ENCODE assay signal across 9 cellular contexts in the genomic region with DNA sequence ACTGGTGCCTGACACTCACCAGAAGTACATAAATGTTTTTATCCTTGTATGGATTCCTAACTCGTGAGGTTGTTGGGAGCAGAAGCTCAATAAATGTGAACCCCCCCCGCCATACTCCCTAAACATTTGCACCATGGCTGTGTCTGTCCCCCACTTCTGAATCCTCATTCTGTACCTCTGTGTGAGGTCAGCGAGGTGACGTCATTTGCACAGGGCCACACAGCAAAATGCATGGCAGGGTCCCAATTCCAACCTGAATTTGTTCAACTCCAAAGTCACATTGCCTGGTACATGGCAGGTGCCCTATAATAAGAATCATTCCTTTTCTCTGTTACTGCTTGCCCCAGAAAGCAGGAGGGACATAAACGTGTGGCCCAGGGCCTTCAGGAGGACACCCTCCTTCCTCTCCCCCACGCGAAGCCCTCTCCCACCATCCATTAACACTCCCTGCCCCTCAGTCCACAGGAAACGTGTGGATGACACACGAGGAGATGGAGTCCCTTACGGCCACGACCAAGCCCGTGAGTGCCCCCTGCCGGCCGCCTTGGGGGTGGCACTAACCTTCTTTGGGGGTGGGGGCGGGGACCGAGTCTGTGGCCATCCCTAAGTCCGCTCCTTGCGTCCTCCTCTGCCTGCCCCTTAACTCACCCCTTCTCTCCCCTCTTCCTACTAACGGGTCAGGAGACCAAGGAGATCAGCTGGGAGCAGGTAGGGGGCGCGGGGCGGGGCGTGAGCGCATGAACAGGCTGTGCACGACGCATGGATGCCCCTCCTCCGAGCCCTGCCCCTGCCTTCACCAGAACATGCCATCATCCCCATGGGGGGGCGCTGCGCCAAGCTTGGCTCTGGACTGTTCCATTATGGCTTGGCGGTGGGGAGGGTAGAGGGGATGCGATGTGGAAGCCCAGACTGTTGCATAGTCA. TPM values are rescaled to one million over a fixed set of nuclear protein-coding genes. Genes with fewer than 3 reads are reported as not detected.
A peak's percentile ranks its signal among the peaks of the same experiment; 100 is the strongest.
DNase-seq lines count a peak whose midpoint lies in the region; ATAC-seq and TF ChIP-seq lines count a peak whose summit lies in the region.
"Had no signal": no experiment of that assay in that cellular context is flagged by ENCODE, and none has a peak within 500 bp of the region (broad histone marks: within the 10 kb centered on the region; RNA-seq: fewer than 3 reads in every experiment).

No MANE protein-coding gene starts in this region.

- no peak overlapping the region for H2BK12ac ChIP-seq in trophoblast cell (ENCODE audit: low read length)

- intact Hi-C loops in CD14-positive monocyte (cut with micrococcal nuclease) (loop anchor here (2.0 to 5.0 kb wide), 3 partner anchors 33 to 49 kb away; partner anchors contain the start of gene LIN7B (in 1 of the 2)), Right ventricle myocardium superior (cut with DNase I) (loop anchor here (5.0 kb wide), 1 partner anchor 48 kb away; no protein-coding TSS in a partner anchor), tibial artery (cut with DNase I; ENCODE audit: low total_unique reads) (loop anchor here (5.0 kb wide), 2 partner anchors 48 to 52 kb away; no protein-coding TSS in a partner anchor)

- no peak overlapping the region for H3K14ac ChIP-seq in trophoblast cell (ENCODE audit: low read length)

- H3K4me2 ChIP-seq in trophoblast cell (ENCODE audit: low read length) = peak overlapping the region; percentile 58

- H3K4ac ChIP-seq in trophoblast cell (ENCODE audit: low read depth, low read length) = no peak overlapping the region

- H3K4me1 Mint-ChIP-seq in CD14-positive monocyte = peaks cover 39% of the 10 kb centered on the region

- peaks cover 2% of the 10 kb centered on the region for H3K79me2 ChIP-seq in trophoblast cell (ENCODE audit: control insufficient read depth, insufficient read depth, low read length, poor library complexity)

- H3K36me3 ChIP-seq in SJCRH30 (no peaks in the 10 kb centered on the region), trophoblast cell (ENCODE audit: control insufficient read depth in 1 of 2, insufficient read depth in 2 of 2, low read length in 2 of 2) (no peaks in the 10 kb centered on the region), tibial artery (no peaks in the 10 kb centered on the region)

- TF ChIP-seq CTCF in CD14-positive monocyte (IDR thresholded peaks at IDR 0.05) (peak; percentile 89), tibial artery (IDR thresholded peaks at IDR 0.05) (peak; percentile 75 to 94)

- H3K4me3 ChIP-seq in SJCRH30 (no peak overlapping the region), trophoblast cell (ENCODE audit: low read depth, low read length) (peak overlapping the region; percentile 54), tibial artery (peak overlapping the region; percentile 34 to 44)
- H3K4me3 ChIP-seq: SK-N-MC had no signal

- peak; percentile 50 to 74 for ATAC-seq in activated naive CD4-positive, alpha-beta T cell treated with anti-CD3 and anti-CD28 coated beads, Interleukin-2, amount 50 U/mL, for 72 hours
- ATAC-seq in Right ventricle myocardium superior (ENCODE audit: poor library complexity) (peak; percentile 24), HG03457 (IDR thresholded peaks at IDR 0.05; ENCODE audit: unreplicated experiment) (no peak)

- peak overlapping the region; percentile 23 for H2AFZ ChIP-seq in trophoblast cell (ENCODE audit: insufficient read depth, low read length, poor library complexity)

- H3K79me1 ChIP-seq in trophoblast cell (ENCODE audit: low read length) = peaks cover 13% of the 10 kb centered on the region

- H3K9me3 ChIP-seq in SJCRH30 (replicated peaks) (no peaks in the 10 kb centered on the region), trophoblast cell (ENCODE audit: insufficient read depth, low read depth, low read length) (peaks cover 2% of the 10 kb centered on the region), tibial artery (no peaks in the 10 kb centered on the region)

- peaks cover 2 to 21% (median 11%) of the 10 kb centered on the region in 7 donors for H3K9me3 Mint-ChIP-seq in CD14-positive monocyte
- no peaks in the 10 kb centered on the region for H3K9me3 Mint-ChIP-seq in activated naive CD4-positive, alpha-beta T cell treated with anti-CD3 and anti-CD28 coated beads, Interleukin-2, amount 50 U/mL, for 72 hours

- H2BK120ac ChIP-seq in trophoblast cell (ENCODE audit: insufficient read depth, low read length, poor library complexity) = no peak overlapping the region

- no peak overlapping the region for H4K12ac ChIP-seq in trophoblast cell (ENCODE audit: low read depth, low read length)

- H3K27ac ChIP-seq in SJCRH30 (no peak overlapping the region), trophoblast cell (ENCODE audit: low read depth, low read length) (no peak overlapping the region), tibial artery (peak overlapping the region; percentile 13 to 35)
- H3K27ac ChIP-seq: SK-N-MC had no signal

- H3K18ac ChIP-seq in trophoblast cell (ENCODE audit: low read length) = no peak overlapping the region

- H3K4me1 ChIP-seq in SJCRH30 = peaks cover 5% of the 10 kb centered on the region; the same call in 1 of the 2 replicates
- H3K4me1 ChIP-seq in trophoblast cell (ENCODE audit: control insufficient read depth in 1 of 2, insufficient read depth in 2 of 2, low read length in 2 of 2) = peaks cover 6 to 25% of the 10 kb centered on the region in 2 experiments
- H3K4me1 ChIP-seq in tibial artery = peaks cover 0 to 48% (median 32%) of the 10 kb centered on the region in 4 donors

- no peak overlapping the region for H4K91ac ChIP-seq in trophoblast cell (ENCODE audit: low read depth, low read length)

- H3K27ac Mint-ChIP-seq in CD14-positive monocyte = peak overlapping the region in 1 of 7 donors; percentile 36
- peak overlapping the region in 1 of 2 donors; percentile 2 for H3K27ac Mint-ChIP-seq in activated naive CD4-positive, alpha-beta T cell treated with anti-CD3 and anti-CD28 coated beads, Interleukin-2, amount 50 U/mL, for 72 hours

- peak overlapping the region in 1 of 2 donors; percentile 68 for H3K4me3 Mint-ChIP-seq in CD14-positive monocyte

- H3K9ac ChIP-seq in trophoblast cell (ENCODE audit: low read length) = no peak overlapping the region

- no CpG with 5 or more reads among the region's 31 CpGs for WGBS in trophoblast cell (ENCODE audit: extremely low coverage, insufficient coverage, insufficient read length)

- no peak overlapping the region for H2BK5ac ChIP-seq in trophoblast cell (ENCODE audit: low read depth, low read length, poor library complexity)

- H3K36me3 Mint-ChIP-seq in CD14-positive monocyte = peaks cover 0 to 4% of the 10 kb centered on the region in 2 donors
- H3K36me3 Mint-ChIP-seq in activated naive CD4-positive, alpha-beta T cell treated with anti-CD3 and anti-CD28 coated beads, Interleukin-2, amount 50 U/mL, for 72 hours = peaks cover 0 to 5% of the 10 kb centered on the region in 2 donors

- peaks cover 55 to 63% (median 57%) of the 10 kb centered on the region in 3 donors for H3K27me3 Mint-ChIP-seq in CD14-positive monocyte (ENCODE audit: low read depth in 3 of 3)

- no peak overlapping the region for H3K23ac ChIP-seq in trophoblast cell (ENCODE audit: low read length)

- DNase-seq in CD14-positive monocyte (ENCODE audit: low spot score) = peak; percentile 71
- DNase-seq in HT1080 (ENCODE audit: low read depth) = peak; percentile 64
- peak; percentile 50 to 72 for DNase-seq in SJCRH30
- DNase-seq in activated naive CD4-positive, alpha-beta T cell treated with anti-CD3 and anti-CD28 coated beads, Interleukin-2, amount 50 U/mL, for 72 hours (ENCODE audit: low spot score in 2 of 2) = peak; percentile 73 to 91
- peak; percentile 89 for DNase-seq in Right ventricle myocardium superior
- DNase-seq in trophoblast cell = peak; percentile 45 to 80
- peak; percentile 76 to 88 for DNase-seq in tibial artery

- H2AK5ac ChIP-seq in trophoblast cell (ENCODE audit: low read length) = no peak overlapping the region

- H4K8ac ChIP-seq in trophoblast cell (ENCODE audit: low read depth, low read length) = no peak overlapping the region

- no peaks in the 10 kb centered on the region for H3K27me3 ChIP-seq in SJCRH30
- no peaks in the 10 kb centered on the region for H3K27me3 ChIP-seq in trophoblast cell (ENCODE audit: insufficient read depth, low read length)
- no peaks in the 10 kb centered on the region for H3K27me3 ChIP-seq in tibial artery

RNA-seq across cellular contexts. Expression of gene HRC, which starts 9.4 kb away (rescaled TPM):
- polyA plus RNA-seq in CD14-positive monocyte = not detected
- total RNA-seq in HT1080 (2014; rRNA removed; shearing (Covaris generic)) = not detected in 2 replicates
- not detected in 2 replicates for polyA plus RNA-seq in HT1080 (2015; cell fraction: cytosol; rRNA removed)
- polyA plus RNA-seq in HT1080 (2015; cell fraction: nucleus; rRNA removed) = not detected in 2 replicates
- total RNA-seq in SJCRH30 (2014; rRNA removed; shearing (Covaris generic)) = 2.1 and 3.2 TPM in 2 replicates
- total RNA-seq in activated naive CD4-positive, alpha-beta T cell treated with anti-CD3 and anti-CD28 coated beads, Interleukin-2, amount 50 U/mL, for 72 hours = not detected
- 878 TPM for total RNA-seq in Right ventricle myocardium superior
- 0.15 and 0.18 TPM in 2 replicates for polyA plus RNA-seq in trophoblast cell (2013)

RNA-seq across cellular contexts. Expression of gene TRPM4, which starts 11.8 kb away (rescaled TPM):
- polyA plus RNA-seq in CD14-positive monocyte = 1 to 10 TPM; 6.0 to 6.6 TPM
- 7.5 and 8.6 TPM in 2 replicates for total RNA-seq in HT1080 (2014; rRNA removed; shearing (Covaris generic))
- polyA plus RNA-seq in HT1080 (2015; cell fraction: cytosol; rRNA removed) = 10.4 and 13.7 TPM in 2 replicates
- polyA plus RNA-seq in HT1080 (2015; cell fraction: nucleus; rRNA removed) = 75.4 and 84.5 TPM in 2 replicates
- total RNA-seq in SJCRH30 (2014; rRNA removed; shearing (Covaris generic)) = 1.2 and 1.8 TPM in 2 replicates
- under 1 TPM; 0.23 to 0.58 TPM for total RNA-seq in activated naive CD4-positive, alpha-beta T cell treated with anti-CD3 and anti-CD28 coated beads, Interleukin-2, amount 50 U/mL, for 72 hours
- 24.8 TPM for total RNA-seq in Right ventricle myocardium superior
- 21.0 and 24.3 TPM in 2 replicates for polyA plus RNA-seq in trophoblast cell (2013)

RNA-seq across cellular contexts. Expression of gene PPFIA3, which starts 26.4 kb away (rescaled TPM):
- polyA plus RNA-seq in CD14-positive monocyte = not detected
- total RNA-seq in HT1080 (2014; rRNA removed; shearing (Covaris generic)) = 5.0 and 9.3 TPM in 2 replicates
- polyA plus RNA-seq in HT1080 (2015; cell fraction: cytosol; rRNA removed) = 3.7 and 6.9 TPM in 2 replicates
- polyA plus RNA-seq in HT1080 (2015; cell fraction: nucleus; rRNA removed) = 7.1 and 9.7 TPM in 2 replicates
- total RNA-seq in SJCRH30 (2014; rRNA removed; shearing (Covaris generic)) = 20.8 and 27.1 TPM in 2 replicates
- 10 to 100 TPM; 10.3 to 11.3 TPM for total RNA-seq in activated naive CD4-positive, alpha-beta T cell treated with anti-CD3 and anti-CD28 coated beads, Interleukin-2, amount 50 U/mL, for 72 hours
- 5.0 TPM for total RNA-seq in Right ventricle myocardium superior
- 4.6 and 5.4 TPM in 2 replicates for polyA plus RNA-seq in trophoblast cell (2013)

RNA-seq across cellular contexts. Expression of gene C19orf73, which starts 26.8 kb away (rescaled TPM):
- polyA plus RNA-seq in CD14-positive monocyte = under 1 TPM; 0.66 to 0.76 TPM
- 1.6 and 2.1 TPM in 2 replicates for total RNA-seq in HT1080 (2014; rRNA removed; shearing (Covaris generic))
- 2.4 and 3.2 TPM in 2 replicates for polyA plus RNA-seq in HT1080 (2015; cell fraction: cytosol; rRNA removed)
- polyA plus RNA-seq in HT1080 (2015; cell fraction: nucleus; rRNA removed) = 2.0 and 5.0 TPM in 2 replicates
- total RNA-seq in SJCRH30 (2014; rRNA removed; shearing (Covaris generic)) = 0.99 and 1.7 TPM in 2 replicates
- 1 to 10 TPM; 1.1 TPM for total RNA-seq in activated naive CD4-positive, alpha-beta T cell treated with anti-CD3 and anti-CD28 coated beads, Interleukin-2, amount 50 U/mL, for 72 hours
- 1.3 TPM for total RNA-seq in Right ventricle myocardium superior
- 2.0 and 2.7 TPM in 2 replicates for polyA plus RNA-seq in trophoblast cell (2013)

RNA-seq across cellular contexts. Expression of gene LIN7B, which starts 31.6 kb away (rescaled TPM):
- polyA plus RNA-seq in CD14-positive monocyte = 1 to 10 TPM; 4.1 to 4.2 TPM
- total RNA-seq in HT1080 (2014; rRNA removed; shearing (Covaris generic)) = 2.6 and 3.2 TPM in 2 replicates
- 3.9 and 5.2 TPM in 2 replicates for polyA plus RNA-seq in HT1080 (2015; cell fraction: cytosol; rRNA removed)
- 3.6 and 4.3 TPM in 2 replicates for polyA plus RNA-seq in HT1080 (2015; cell fraction: nucleus; rRNA removed)
- 4.1 and 5.0 TPM in 2 replicates for total RNA-seq in SJCRH30 (2014; rRNA removed; shearing (Covaris generic))
- total RNA-seq in activated naive CD4-positive, alpha-beta T cell treated with anti-CD3 and anti-CD28 coated beads, Interleukin-2, amount 50 U/mL, for 72 hours = 10 to 100 TPM in 1 of 2 donors, 1 to 10 TPM in 1; 1.9 to 12.4 TPM
- total RNA-seq in Right ventricle myocardium superior = 21.3 TPM
- polyA plus RNA-seq in trophoblast cell (2013) = 5.3 and 5.4 TPM in 2 replicates

Comparison
In these comparisons a context has a peak if more than half of its experiments do, and no peak if none do; other contexts are left out.
1. H3K27ac ChIP-seq: peak in tibial artery (2 of 2); none in SJCRH30 (single experiment) and trophoblast cell (single experiment).
2. RNA of gene HRC, which starts 9.4 kb away (total RNA-seq): 878 TPM in Right ventricle myocardium superior (single experiment); 2.1 to 3.2 TPM in SJCRH30, not detected in HT1080 and not detected in activated naive CD4-positive, alpha-beta T cell treated with anti-CD3 and anti-CD28 coated beads, Interleukin-2, amount 50 U/mL, for 72 hours; every median in the first group is over 100 times any median in the second.
3. Peak in every context shown above with its lines, with median percentiles within 50 percentile points of each other: DNase-seq.